ENCODE assay signal across 26 cellular contexts in genomic region chr18:26803643-26804042, GRCh38.
DNase-seq lines count a peak whose midpoint lies in the region; FAIRE-seq and TF ChIP-seq lines count a peak whose summit lies in the region.
"Had no signal": no experiment of that assay in that cellular context is flagged by ENCODE, and none has a peak within 500 bp of the region (broad histone marks: within the 10 kb centered on the region; RNA-seq: fewer than 3 reads in every experiment).

No MANE protein-coding gene starts in this region.

- no peak overlapping the region for H3K27ac Mint-ChIP-seq in progenitor cell of endocrine pancreas
- H3K27ac Mint-ChIP-seq: activated naive CD8-positive, alpha-beta T cell treated with anti-CD3 and anti-CD28 coated beads, Interleukin-2, amount 50 U/mL, for 24 hours; activated T-helper 1 cell treated with anti-CD3 and anti-CD28 coated beads, Interleukin-12 subunit alpha, Interleukin-12 subunit beta, Interleukin-2, Interleukin-4 antibody, amounts not matched to agents 30 ng/mL and 10 ng/mL and 1 ng/mL, durations not matched to agents 14 hours and 24 hours and 36 hours; stimulated activated naive CD8-positive, alpha-beta T cell treated with anti-CD3 and anti-CD28 coated beads, Interleukin-15, Interleukin-2, amounts not matched to agents 100 ng/mL and 50 ng/mL, for 24 hours had no signal

- H3K27me3 ChIP-seq in MM.1S (replicated peaks; ENCODE audit: insufficient read depth, low read length) (no peaks in the 10 kb centered on the region), bronchial epithelial cell (ENCODE audit: control insufficient read depth, insufficient read depth, low read length) (no peaks in the 10 kb centered on the region), A673 (replicated peaks; ENCODE audit: insufficient read depth, low read depth, low read length, poor library complexity) (no peaks in the 10 kb centered on the region)
- H3K27me3 ChIP-seq: brain microvascular endothelial cell, gastrocnemius medialis, upper lobe of left lung had no signal

- H2AFZ ChIP-seq in MM.1S (ENCODE audit: low read length) = no peak overlapping the region
- H2AFZ ChIP-seq: PC-9 had no signal

- H3K4me3 ChIP-seq in MM.1S (ENCODE audit: low read length) (no peak overlapping the region), bronchial epithelial cell (ENCODE audit: low read depth, low read length) (no peak overlapping the region), A673 (ENCODE audit: low read depth, low read length, poor library complexity, severe bottlenecking) (no peak overlapping the region)
- H3K4me3 ChIP-seq: A549, gastrocnemius medialis, mucosa of descending colon, PC-9, upper lobe of left lung had no signal

- H3K79me2 ChIP-seq in MM.1S (ENCODE audit: low read length) = no peaks in the 10 kb centered on the region

- H3K4me1 ChIP-seq in MM.1S (ENCODE audit: low read length) = no peaks in the 10 kb centered on the region
- no peaks in the 10 kb centered on the region for H3K4me1 ChIP-seq in A673 (ENCODE audit: insufficient read depth, low read length, poor library complexity, severe bottlenecking)
- H3K4me1 ChIP-seq: gastrocnemius medialis, upper lobe of left lung had no signal

- 0 out of 2 replicates have a peak, but pooled peaks have one; percentile 9 for TF ChIP-seq CTCF in MM.1S (IDR thresholded peaks at IDR 0.05; ENCODE audit: low read length)
- no peak for TF ChIP-seq CTCF in bronchial epithelial cell (IDR thresholded peaks at IDR 0.05; ENCODE audit: insufficient read depth, low read length, severe bottlenecking)
- TF ChIP-seq CTCF in progenitor cell of endocrine pancreas (IDR thresholded peaks at IDR 0.05; ENCODE audit: unreplicated experiment) = peak; percentile 20
- TF ChIP-seq CTCF in A673 (conservative IDR thresholded peaks at IDR 0.05; ENCODE audit: low read depth, low read length) = no peak

- H3F3A ChIP-seq in MM.1S (ENCODE audit: insufficient read depth, low read length) = no peaks in the 10 kb centered on the region

- peaks cover 2% of the 10 kb centered on the region for H3K36me3 Mint-ChIP-seq in progenitor cell of endocrine pancreas (ENCODE audit: insufficient read depth)

- H3K9me2 ChIP-seq in MM.1S (replicated peaks; ENCODE audit: insufficient read depth, low read length) = no peaks in the 10 kb centered on the region

- H3K9me3 ChIP-seq in MM.1S (replicated peaks; ENCODE audit: insufficient read depth, low read length) = no peaks in the 10 kb centered on the region
- no peaks in the 10 kb centered on the region for H3K9me3 ChIP-seq in A673 (ENCODE audit: low read depth, low read length, poor library complexity, severe bottlenecking)
- H3K9me3 ChIP-seq: gastrocnemius medialis, mucosa of descending colon, upper lobe of left lung had no signal

- no peaks in the 10 kb centered on the region for H3K36me3 ChIP-seq in MM.1S (replicated peaks; ENCODE audit: insufficient read depth, low read length)
- H3K36me3 ChIP-seq in bronchial epithelial cell (ENCODE audit: control insufficient read depth, insufficient read depth, low read length) = no peaks in the 10 kb centered on the region
- H3K36me3 ChIP-seq in A673 (ENCODE audit: insufficient read depth, low read length, poor library complexity, severe bottlenecking) = no peaks in the 10 kb centered on the region
- H3K36me3 ChIP-seq: brain microvascular endothelial cell, gastrocnemius medialis, upper lobe of left lung had no signal

- CTCF ChIA-PET in A673 (lab: Charles Lee) = no interaction called here

- H3K4me2 ChIP-seq in MM.1S (ENCODE audit: low read depth, low read length) = no peak overlapping the region
- H3K4me2 ChIP-seq: A549, PC-9 had no signal

- no peak for FAIRE-seq in bronchial epithelial cell (lab: Jason Lieb, UNC)
- FAIRE-seq: A549 had no signal

- no peak overlapping the region for H3K4me3 Mint-ChIP-seq in progenitor cell of endocrine pancreas (ENCODE audit: low read depth)
- H3K4me3 Mint-ChIP-seq: activated naive CD8-positive, alpha-beta T cell treated with anti-CD3 and anti-CD28 coated beads, Interleukin-2, amount 50 U/mL, for 24 hours; activated T-helper 1 cell treated with anti-CD3 and anti-CD28 coated beads, Interleukin-12 subunit alpha, Interleukin-12 subunit beta, Interleukin-2, Interleukin-4 antibody, amounts not matched to agents 30 ng/mL and 10 ng/mL and 1 ng/mL, durations not matched to agents 14 hours and 24 hours and 36 hours; stimulated activated naive CD8-positive, alpha-beta T cell treated with anti-CD3 and anti-CD28 coated beads, Interleukin-15, Interleukin-2, amounts not matched to agents 100 ng/mL and 50 ng/mL, for 24 hours had no signal

- no peaks in the 10 kb centered on the region for H4K20me1 ChIP-seq in MM.1S (ENCODE audit: insufficient read depth, low read length)

- intact Hi-C loops in A673 (cut with micrococcal nuclease; ENCODE audit: unreplicated experiment) = no loop called here

- peaks cover 3% of the 10 kb centered on the region for H3K27me3 Mint-ChIP-seq in progenitor cell of endocrine pancreas
- H3K27me3 Mint-ChIP-seq: activated naive CD8-positive, alpha-beta T cell treated with anti-CD3 and anti-CD28 coated beads, Interleukin-2, amount 50 U/mL, for 24 hours; stimulated activated naive CD8-positive, alpha-beta T cell treated with anti-CD3 and anti-CD28 coated beads, Interleukin-15, Interleukin-2, amounts not matched to agents 100 ng/mL and 50 ng/mL, for 24 hours had no signal

- POLR2A ChIA-PET in A673 (lab: Charles Lee; ENCODE audit: low non-redundant PET) = no interaction called here

- H3K27ac ChIP-seq in MM.1S (ENCODE audit: low read length) (no peak overlapping the region), A673 (ENCODE audit: low read depth, low read length, poor library complexity, severe bottlenecking) (no peak overlapping the region)
- H3K27ac ChIP-seq: A549, brain microvascular endothelial cell, C4-2B, gastrocnemius medialis, PC-9, upper lobe of left lung had no signal

- no peaks in the 10 kb centered on the region for H3K4me1 Mint-ChIP-seq in progenitor cell of endocrine pancreas (ENCODE audit: low read depth)
- H3K4me1 Mint-ChIP-seq: activated naive CD8-positive, alpha-beta T cell treated with anti-CD3 and anti-CD28 coated beads, Interleukin-2, amount 50 U/mL, for 24 hours had no signal

- H3K9ac ChIP-seq in MM.1S (ENCODE audit: low read length) = no peak overlapping the region

- DNase-seq in NCI-H82 (lab: John Stamatoyannopoulos, UW) (peak; percentile 34), NCI-H82 treated with DMSO at 0.1 percent for 48 hours (lab: John Stamatoyannopoulos, UW; ENCODE audit: unreplicated experiment) (no peak), MM.1S (no peak), bronchial epithelial cell (ENCODE audit: low read depth) (peak; percentile 20), progenitor cell of endocrine pancreas (ENCODE audit: low spot score, unreplicated experiment) (no peak), A673 (ENCODE audit: low spot score) (no peak), NCI-H226 (no peak), T-helper 1 cell (no peak)
- DNase-seq: activated CD4-positive, CD25-positive, alpha-beta regulatory T cell treated with anti-CD3 and anti-CD28 coated beads, Interleukin-2, amount 50 U/mL, for 72 hours; activated naive CD8-positive, alpha-beta T cell treated with anti-CD3 and anti-CD28 coated beads, Interleukin-2, amount 50 U/mL, for 24 hours; brain microvascular endothelial cell; dermis blood vessel endothelial cell; DMS153; erythroblast; gastrocnemius medialis; H7; KG1; mucosa of descending colon; NCI-H1436; PC-9; T1000; upper lobe of left lung had no signal

- no TSS peak for BruUV-seq in A673 (replicated peaks; lab: Mats Ljungman, UMichigan)

- H3K9me3 Mint-ChIP-seq in progenitor cell of endocrine pancreas (ENCODE audit: low read depth) = peaks cover 10% of the 10 kb centered on the region

Comparison
In these comparisons a context has a peak if more than half of its experiments do, and no peak if none do; other contexts are left out.
1. DNase-seq: peak in NCI-H82 (single experiment) and bronchial epithelial cell (single experiment); none in NCI-H82 treated with DMSO at 0.1 percent for 48 hours (single experiment), MM.1S (single experiment), progenitor cell of endocrine pancreas (single experiment), A673 (single experiment), NCI-H226 (single experiment) and T-helper 1 cell (0 of 5).
2. CTCF ChIP-seq: peak in MM.1S (single experiment) and progenitor cell of endocrine pancreas (single experiment); none in bronchial epithelial cell (single experiment) and A673 (single experiment).